22 cellular contexts compared by ENCODE assay signal in genomic region chr2:97965146-97965545, GRCh38.
"Had no signal": no experiment of that assay in that cellular context is flagged by ENCODE, and none has a peak within 500 bp of the region (broad histone marks: within the 10 kb centered on the region; RNA-seq: fewer than 3 reads in every experiment).

No MANE protein-coding gene starts in this region.

- H3K27me3 ChIP-seq: heart right ventricle, pancreas, right lobe of liver, upper lobe of right lung had no signal

- H3K4me3 Mint-ChIP-seq: activated CD4-positive, alpha-beta memory T cell treated with anti-CD3 and anti-CD28 coated beads for 36 hours; activated naive CD4-positive, alpha-beta T cell treated with anti-CD3 and anti-CD28 coated beads for 36 hours; activated naive CD8-positive, alpha-beta T cell treated with anti-CD3 and anti-CD28 coated beads, Interleukin-2, amount 10 ng/mL, durations not matched to agents 7 days and 5 days; natural killer cell treated with Interleukin-12 subunit alpha and Interleukin-12 subunit beta and Interleukin-15 and Interleukin-18, amount 100 ng/mL, for 72 hours had no signal

- H3K4me3 ChIP-seq: heart right ventricle, lower lobe of right lung, pancreas, right lobe of liver, skin epidermis, upper lobe of right lung had no signal

- H3K9me3 Mint-ChIP-seq: activated CD4-positive, alpha-beta memory T cell treated with anti-CD3 and anti-CD28 coated beads for 36 hours; activated naive CD4-positive, alpha-beta T cell treated with anti-CD3 and anti-CD28 coated beads for 36 hours; natural killer cell treated with Interleukin-12 subunit alpha and Interleukin-12 subunit beta and Interleukin-15 and Interleukin-18, amount 100 ng/mL, for 72 hours had no signal

- ATAC-seq: heart right ventricle; left lobe of liver; lower lobe of right lung; natural killer cell treated with Interleukin-12 subunit alpha and Interleukin-12 subunit beta and Interleukin-15 and Interleukin-18, amount 100 ng/mL, for 72 hours; right lobe of liver; stimulated activated naive B cell treated with anti-CD40 and anti-IgM and Interleukin-4, amounts not matched to agents 10 μg/mL and 1 μg/mL and 100 μg/mL, for 72 hours; upper lobe of right lung had no signal

- FAIRE-seq: endometrium, pancreas had no signal

- H3K36me3 Mint-ChIP-seq: activated CD4-positive, alpha-beta memory T cell treated with anti-CD3 and anti-CD28 coated beads for 36 hours; natural killer cell treated with Interleukin-12 subunit alpha and Interleukin-12 subunit beta and Interleukin-15 and Interleukin-18, amount 100 ng/mL, for 72 hours had no signal

- DNase-seq: activated CD4-positive, alpha-beta memory T cell treated with anti-CD3 and anti-CD28 coated beads for 36 hours; activated CD4-positive, alpha-beta T cell treated with anti-CD3 and anti-CD28 coated beads for 4 hours; activated naive CD4-positive, alpha-beta T cell treated with anti-CD3 and anti-CD28 coated beads for 36 hours; activated naive CD8-positive, alpha-beta T cell treated with anti-CD3 and anti-CD28 coated beads, Interleukin-2, amount 10 ng/mL, durations not matched to agents 7 days and 5 days; activated T-cell treated with anti-CD3 and anti-CD28 coated beads, Interleukin-2, amount 50 U/mL, for 48 hours; amniotic stem cell; cerebellar nuclear complex; cortex of kidney; heart right ventricle; islet precursor cell; lower lobe of right lung; pancreas; right lobe of liver; stimulated activated CD8-positive, alpha-beta memory T cell treated with anti-CD3 and anti-CD28 coated beads, Interleukin-4, amount 100 ng/mL, for 48 hours; stimulated activated naive B cell treated with anti-CD40 and anti-IgM and Interleukin-4, amounts not matched to agents 10 μg/mL and 1 μg/mL and 100 μg/mL, for 72 hours; T-helper 1 cell; T-helper 9 cell; upper lobe of right lung had no signal

- H3K36me3 ChIP-seq: heart right ventricle, lower lobe of right lung, pancreas, right lobe of liver, upper lobe of right lung had no signal

- H3K27me3 Mint-ChIP-seq: activated CD4-positive, alpha-beta memory T cell treated with anti-CD3 and anti-CD28 coated beads for 36 hours; activated naive CD8-positive, alpha-beta T cell treated with anti-CD3 and anti-CD28 coated beads, Interleukin-2, amount 10 ng/mL, durations not matched to agents 7 days and 5 days; natural killer cell treated with Interleukin-12 subunit alpha and Interleukin-12 subunit beta and Interleukin-15 and Interleukin-18, amount 100 ng/mL, for 72 hours; stimulated activated naive B cell treated with anti-CD40 and anti-IgM and Interleukin-4, amounts not matched to agents 10 μg/mL and 1 μg/mL and 100 μg/mL, for 72 hours had no signal

- H3K9me3 ChIP-seq: heart right ventricle, lower lobe of right lung, pancreas, right lobe of liver, upper lobe of right lung had no signal

- H3K27ac Mint-ChIP-seq: activated CD4-positive, alpha-beta memory T cell treated with anti-CD3 and anti-CD28 coated beads for 36 hours; activated naive CD4-positive, alpha-beta T cell treated with anti-CD3 and anti-CD28 coated beads for 36 hours; activated naive CD8-positive, alpha-beta T cell treated with anti-CD3 and anti-CD28 coated beads, Interleukin-2, amount 10 ng/mL, durations not matched to agents 7 days and 5 days; natural killer cell treated with Interleukin-12 subunit alpha and Interleukin-12 subunit beta and Interleukin-15 and Interleukin-18, amount 100 ng/mL, for 72 hours had no signal

- H3K27ac ChIP-seq: heart right ventricle, lower lobe of right lung, right lobe of liver, skin epidermis, upper lobe of right lung had no signal
